39 cellular contexts compared by ENCODE assay signal in the genomic region with DNA sequence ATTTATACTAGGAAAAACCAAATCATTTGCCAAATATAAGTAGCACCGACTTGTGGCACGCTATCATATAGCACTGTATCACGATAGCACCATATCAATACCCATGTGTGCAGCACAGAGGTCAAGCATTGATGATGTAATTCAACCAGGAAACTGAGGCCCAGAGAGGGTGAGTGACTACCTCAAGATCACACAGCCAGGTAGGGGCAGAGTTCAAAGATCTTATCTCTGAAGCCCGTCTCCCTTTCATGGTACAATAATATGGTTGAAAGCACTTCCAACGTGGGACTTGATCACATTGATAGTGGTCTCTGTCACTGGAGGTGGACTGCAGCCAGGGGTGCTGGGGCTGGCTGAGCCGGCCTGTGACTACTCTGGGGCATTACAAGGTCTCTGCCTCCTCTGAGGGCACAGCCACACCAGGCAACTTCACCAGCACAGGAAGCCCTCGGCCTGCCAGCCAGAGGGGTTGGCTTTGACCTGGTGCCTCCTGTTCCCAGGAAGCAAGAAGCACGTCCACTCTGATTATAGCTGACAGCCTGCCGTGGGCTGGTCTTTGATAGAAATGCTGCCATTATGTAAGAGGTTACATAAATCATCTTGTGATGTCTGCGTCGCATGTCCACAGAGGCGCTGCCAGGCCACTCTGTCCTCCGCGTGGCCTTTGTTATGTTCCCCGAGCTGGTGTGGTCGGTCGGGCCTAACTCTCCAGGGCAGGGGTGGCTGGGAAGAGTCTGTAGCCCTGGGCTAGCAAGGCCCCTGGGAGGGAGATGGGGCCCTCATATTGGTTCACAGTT. TPM values are rescaled to one million over a fixed set of nuclear protein-coding genes. Genes with fewer than 3 reads are reported as not detected.
"Had no signal": no experiment of that assay in that cellular context is flagged by ENCODE, and none has a peak within 500 bp of the region (broad histone marks: within the 10 kb centered on the region; RNA-seq: fewer than 3 reads in every experiment).

No MANE protein-coding gene starts in this region.

- H3K4me1 ChIP-seq: adrenal gland, body of pancreas, colonic mucosa, gastroesophageal sphincter had no signal

- H3K27me3 ChIP-seq: adrenal gland, body of pancreas, cardiac muscle cell, colonic mucosa, esophagus squamous epithelium, gastroesophageal sphincter had no signal

- H3K4me3 ChIP-seq: adrenal gland, body of pancreas, cardiac muscle cell, colonic mucosa, esophagus squamous epithelium, gastroesophageal sphincter had no signal

- H3K36me3 ChIP-seq: adrenal gland, cardiac muscle cell, colonic mucosa, esophagus squamous epithelium, gastroesophageal sphincter had no signal

- DNase-seq: activated CD4-positive, alpha-beta memory T cell treated with anti-CD3 and anti-CD28 coated beads for 36 hours; activated CD4-positive, alpha-beta T cell treated with anti-CD3 and anti-CD28 coated beads for 36 hours; activated CD4-positive, alpha-beta T cell treated with anti-CD3 and anti-CD28 coated beads, Interleukin-2, amount 10 ng/mL, durations not matched to agents 24 days and 14 days; activated CD4-positive, CD25-positive, alpha-beta regulatory T cell; activated CD4-positive, CD25-positive, alpha-beta regulatory T cell treated with anti-CD3 and anti-CD28 coated beads, Interleukin-2, amount 50 U/mL, for 72 hours; activated CD8-positive, alpha-beta memory T cell treated with anti-CD3 and anti-CD28 coated beads, Interleukin-2, amount 10 ng/mL, durations not matched to agents 7 days and 5 days; activated CD8-positive, alpha-beta memory T cell treated with anti-CD3 and anti-CD28 coated beads, Interleukin-2, amount 50 U/mL, for 4 hours; activated CD8-positive, alpha-beta T cell treated with anti-CD3 and anti-CD28 coated beads, Interleukin-2, amount 10 ng/mL, durations not matched to agents 7 days and 5 days; activated effector memory CD4-positive, alpha-beta T cell treated with anti-CD3 and anti-CD28 coated beads, Interleukin-2, amount 50 U/mL, for 16 hours; activated naive CD4-positive, alpha-beta T cell treated with anti-CD3 and anti-CD28 coated beads for 36 hours; activated naive CD8-positive, alpha-beta T cell treated with anti-CD3 and anti-CD28 coated beads for 36 hours; activated naive CD8-positive, alpha-beta T cell treated with anti-CD3 and anti-CD28 coated beads, Interleukin-2, amount 50 U/mL, for 24 hours; activated T-cell treated with anti-CD3 and anti-CD28 coated beads, Interleukin-2, amount 50 U/mL, for 1 hour; activated T-cell treated with anti-CD3 and anti-CD28 coated beads, Interleukin-2, amount 50 U/mL, for 48 hours; amygdala; aorta; body of pancreas; central memory CD4-positive, alpha-beta T cell; cerebellar nuclear complex; colonic mucosa; effector CD8-positive, alpha-beta T cell; esophagus squamous epithelium; foreskin melanocyte; T-helper 2 cell had no signal

- FAIRE-seq: endometrium, endothelial cell of umbilical vein had no signal

- H3K27ac ChIP-seq: adrenal gland, body of pancreas, cardiac muscle cell, colonic mucosa, epithelial cell of prostate, esophagus squamous epithelium, gastroesophageal sphincter had no signal

- H3K9me3 ChIP-seq: adrenal gland, body of pancreas, colonic mucosa, esophagus squamous epithelium had no signal

- ATAC-seq: activated CD4-positive, alpha-beta T cell treated with anti-CD3 and anti-CD28 coated beads for 36 hours; activated CD8-positive, alpha-beta memory T cell treated with anti-CD3 and anti-CD28 coated beads, Interleukin-2, amount 10 ng/mL, durations not matched to agents 7 days and 5 days; activated CD8-positive, alpha-beta T cell treated with anti-CD3 and anti-CD28 coated beads, Interleukin-2, amount 10 ng/mL, durations not matched to agents 7 days and 5 days; activated naive CD8-positive, alpha-beta T cell treated with anti-CD3 and anti-CD28 coated beads, Interleukin-2, amount 50 U/mL, for 24 hours; body of pancreas; gastroesophageal sphincter had no signal

RNA-seq across cellular contexts. Expression of a gene that starts 5.9 kb away (rescaled TPM):
- total RNA-seq: activated CD4-positive, alpha-beta memory T cell treated with anti-CD3 and anti-CD28 coated beads for 36 hours; activated CD4-positive, alpha-beta T cell treated with anti-CD3 and anti-CD28 coated beads for 36 hours; activated CD4-positive, alpha-beta T cell treated with anti-CD3 and anti-CD28 coated beads, Interleukin-2, amount 10 ng/mL, durations not matched to agents 24 days and 14 days; activated CD8-positive, alpha-beta memory T cell treated with anti-CD3 and anti-CD28 coated beads for 36 hours; activated CD8-positive, alpha-beta memory T cell treated with anti-CD3 and anti-CD28 coated beads, Interleukin-2, amount 10 ng/mL, durations not matched to agents 7 days and 5 days; activated CD8-positive, alpha-beta T cell treated with anti-CD3 and anti-CD28 coated beads, Interleukin-2, amount 10 ng/mL, durations not matched to agents 7 days and 5 days; activated naive CD4-positive, alpha-beta T cell treated with anti-CD3 and anti-CD28 coated beads for 36 hours; activated naive CD8-positive, alpha-beta T cell treated with anti-CD3 and anti-CD28 coated beads for 36 hours; activated T-helper 1 cell treated with anti-CD3 and anti-CD28 coated beads, Interleukin-12 subunit alpha, Interleukin-12 subunit beta, Interleukin-2, Interleukin-4 antibody, amounts not matched to agents 30 ng/mL and 10 ng/mL and 1 ng/mL, durations not matched to agents 14 hours and 24 hours and 36 hours; activated T-helper 2 cell treated with anti-CD3 and anti-CD28 coated beads, Interferon-gamma antibody, Interleukin-2, Interleukin-4, amounts not matched to agents 10 μg/mL and 5 μg/mL and 100 μg/mL, durations not matched to agents 14 hours and 24 hours and 36 hours; adrenal gland; aorta; body of pancreas; cardiac muscle cell; colonic mucosa; dermis microvascular lymphatic vessel endothelial cell; endothelial cell of umbilical vein; esophagus squamous epithelium; fibroblast of lung; fibroblast of villous mesenchyme; gastroesophageal sphincter; glomerular endothelial cell; T-helper 1 cell treated with Interleukin-12 subunit alpha and Interleukin-12 subunit beta and Interleukin-4 antibody, amounts not matched to agents 30 ng/mL and 1 ng/mL, for 36 hours had no signal
- polyA plus RNA-seq: adrenal gland, aorta, cardiac muscle cell, endothelial cell of umbilical vein, esophagus, fibroblast of lung had no signal

RNA-seq across cellular contexts. Expression of a gene that starts 55.2 kb away (rescaled TPM):
- total RNA-seq: dermis microvascular lymphatic vessel endothelial cell, endothelial cell of umbilical vein had no signal
- polyA plus RNA-seq: endothelial cell of umbilical vein had no signal
